Comparison of ENCODE assay signal across 20 cellular contexts in genomic region chr4:140776551-140776950, GRCh38. TPM values are rescaled to one million over a fixed set of nuclear protein-coding genes. Genes with fewer than 3 reads are reported as not detected.
A peak's percentile ranks its signal among the peaks of the same experiment; 100 is the strongest.
DNase-seq lines count a peak whose midpoint lies in the region; ATAC-seq and TF ChIP-seq lines count a peak whose summit lies in the region.
"Had no signal": no experiment of that assay in that cellular context is flagged by ENCODE, and none has a peak within 500 bp of the region (broad histone marks: within the 10 kb centered on the region; RNA-seq: fewer than 3 reads in every experiment).

No MANE protein-coding gene starts in this region.

- no peaks in the 10 kb centered on the region for H3K36me3 ChIP-seq in body of pancreas (replicated peaks in 1 of 2; ENCODE audit: insufficient read depth in 1 of 2, low read depth in 2 of 2)
- H3K36me3 ChIP-seq in mesendoderm (ENCODE audit: control insufficient read depth, insufficient read depth, low read length), result no peaks in the 10 kb centered on the region
- no peaks in the 10 kb centered on the region for H3K36me3 ChIP-seq in right atrium auricular region

- ATAC-seq in body of pancreas, result peak; percentile 42
- ATAC-seq: A549, HepG2 had no signal

- H4K5ac ChIP-seq in mesendoderm (ENCODE audit: low read length), result no peak overlapping the region

- H2BK120ac ChIP-seq in mesendoderm (ENCODE audit: low read depth, low read length), result no peak overlapping the region

- no peak overlapping the region for H2BK5ac ChIP-seq in mesendoderm (ENCODE audit: low read length)

- H3K9me3 ChIP-seq in body of pancreas (no peaks in the 10 kb centered on the region), right atrium auricular region (no peaks in the 10 kb centered on the region)
- H3K9me3 ChIP-seq: A549, Caco-2 had no signal

- H3K79me2 ChIP-seq in mesendoderm (ENCODE audit: control insufficient read depth, insufficient read depth, low read length), result no peaks in the 10 kb centered on the region

- no peak overlapping the region for H3K23ac ChIP-seq in mesendoderm (ENCODE audit: low read length)

- no peak overlapping the region for H3K18ac ChIP-seq in mesendoderm (ENCODE audit: low read length)

- peaks cover 16% of the 10 kb centered on the region for H3K4me1 ChIP-seq in body of pancreas
- H3K4me1 ChIP-seq in mesendoderm (ENCODE audit: control insufficient read depth, low read depth, low read length), result peaks cover 4% of the 10 kb centered on the region
- H3K4me1 ChIP-seq in right atrium auricular region, result no peaks in the 10 kb centered on the region
- H3K4me1 ChIP-seq: A549, Caco-2 had no signal

- H3K79me1 ChIP-seq in mesendoderm (ENCODE audit: low read length), result no peaks in the 10 kb centered on the region

- no peak for TF ChIP-seq POLR2A in body of pancreas (IDR thresholded peaks at IDR 0.05)

- no peak overlapping the region for H2BK15ac ChIP-seq in mesendoderm (replicated peaks; ENCODE audit: low read depth)

- no peak overlapping the region for H3K4ac ChIP-seq in mesendoderm (ENCODE audit: low read depth, low read length)

- H3K4me3 ChIP-seq in body of pancreas (no peak overlapping the region), mesendoderm (ENCODE audit: low read length) (no peak overlapping the region), right atrium auricular region (no peak overlapping the region)
- H3K4me3 ChIP-seq: A549 had no signal

- DNase-seq in NCI-H748 (lab: John Stamatoyannopoulos, UW; ENCODE audit: unreplicated experiment) (peak; percentile 2), NCI-H748 treated with DMSO at 0.1 percent for 48 hours (lab: John Stamatoyannopoulos, UW) (no peak), G401 (ENCODE audit: low spot score) (peak; percentile 32), body of pancreas (no peak), mesendoderm (no peak), NCI-H146 (lab: John Stamatoyannopoulos, UW) (no peak), right atrium auricular region (ENCODE audit: low spot score) (no peak), NCI-H187 (lab: John Stamatoyannopoulos, UW) (no peak)
- DNase-seq: AML-193; Caco-2; CD4-positive, alpha-beta T cell; DMS153; DMS79; GF-D8; GOT3; H9 had no signal

- H2AK5ac ChIP-seq in mesendoderm (ENCODE audit: low read length), result no peak overlapping the region

- in situ Hi-C loops in G401 (cut with HindIII; ENCODE audit: low sequenced_read_pairs), result no loop called here

- H3K27ac ChIP-seq in body of pancreas (no peak overlapping the region), mesendoderm (ENCODE audit: low read depth, low read length) (no peak overlapping the region), right atrium auricular region (no peak overlapping the region)
- H3K27ac ChIP-seq: 22Rv1, A549, C4-2B had no signal

- H3K56ac ChIP-seq in mesendoderm (ENCODE audit: low read length), result peak overlapping the region; percentile 38

- WGBS in body of pancreas, 2 donors, result 38 to 55% methylated on average over 2 of the region's 2 CpGs
- WGBS in mesendoderm (ENCODE audit: extremely low coverage, insufficient coverage, low lambda C conversion rate), result no CpG with 5 or more reads among the region's 2 CpGs

- H4K8ac ChIP-seq in mesendoderm (ENCODE audit: low read depth, low read length), result no peak overlapping the region

- no peak overlapping the region for H3K4me2 ChIP-seq in mesendoderm (ENCODE audit: low read length)
- H3K4me2 ChIP-seq: A549 had no signal

- H3K27me3 ChIP-seq in body of pancreas, result no peaks in the 10 kb centered on the region
- H3K27me3 ChIP-seq in mesendoderm (ENCODE audit: insufficient read depth, low read length, poor library complexity), result no peaks in the 10 kb centered on the region
- no peaks in the 10 kb centered on the region for H3K27me3 ChIP-seq in right atrium auricular region

- intact Hi-C loops in body of pancreas (cut with DNase I), result no loop called here

- H3K9ac ChIP-seq in mesendoderm (ENCODE audit: low read length), result no peak overlapping the region

- no peak for TF ChIP-seq CTCF in body of pancreas (IDR thresholded peaks at IDR 0.05)
- TF ChIP-seq CTCF in right atrium auricular region (IDR thresholded peaks at IDR 0.05), result no peak

RNA-seq across cellular contexts. Expression of gene TBC1D9, which starts 20.4 kb away (rescaled TPM):
- 4.7 and 9.4 TPM in 2 replicates for total RNA-seq in G401 (2014; rRNA removed; shearing (Covaris generic))
- total RNA-seq in body of pancreas (10 to 100 TPM; 11.2 to 13.5 TPM), right atrium auricular region (10 to 100 TPM; 10.9 to 18.8 TPM)
- 9.4 TPM for polyA plus RNA-seq in mesendoderm (2013, experiment 1 of 2)
- 8.4 TPM for polyA plus RNA-seq in mesendoderm (2013, experiment 2 of 2)

Comparison
In these comparisons a context has a peak if more than half of its experiments do, and no peak if none do; other contexts are left out.
1. DNase-seq: peak in NCI-H748 (single experiment) and G401 (single experiment); none in NCI-H748 treated with DMSO at 0.1 percent for 48 hours (single experiment), body of pancreas (0 of 4), mesendoderm (single experiment), NCI-H146 (single experiment), right atrium auricular region (single experiment) and NCI-H187 (0 of 2).